Comparison of ENCODE assay signal across 8 cellular contexts in genomic region chr10:29448756-29449592, GRCh38.
A peak's percentile ranks its signal among the peaks of the same experiment; 100 is the strongest.
DNase-seq lines count a peak whose midpoint lies in the region; ATAC-seq, FAIRE-seq and TF ChIP-seq lines count a peak whose summit lies in the region.
"Not testable (repeated sequence)": the region's sequence is repeated elsewhere in the genome, so short reads cannot be mapped to it uniquely, and the experiment has no call there.

No MANE protein-coding gene starts in this region.

- 27 to 40% (median 32%) methylated on average over 17 to 21 of the region's 21 CpGs for WGBS in heart left ventricle, 4 donors

- peak; percentile 81 for ATAC-seq in HG02763 (IDR thresholded peaks at IDR 0.05; ENCODE audit: unreplicated experiment)
- peak; percentile 80 to 93 (median 84) for ATAC-seq in heart left ventricle

- FAIRE-seq in GM12891 (lab: Jason Lieb, UNC), result peak; percentile 94

- H3K27ac Mint-ChIP-seq in type B pancreatic cell, result peak overlapping the region; percentile 56

- peak; percentile 71 to 85 (median 82) for TF ChIP-seq CTCF in heart left ventricle (IDR thresholded peaks at IDR 0.05)
- TF ChIP-seq CTCF in type B pancreatic cell (conservative IDR thresholded peaks at IDR 0.05), result peak; percentile 90

- H3K9me3 ChIP-seq in heart left ventricle, result not testable (repeated sequence)

- H3K27ac ChIP-seq in heart left ventricle, result not testable (repeated sequence)

- not testable (repeated sequence) for H3K27me3 ChIP-seq in heart left ventricle

- H3K4me1 ChIP-seq in heart left ventricle, result peaks cover 0 to 23% (median 12%) of the 10 kb centered on the region in 12 donors

- not testable (repeated sequence) for H3K36me3 ChIP-seq in heart left ventricle

- not testable (repeated sequence) for H3K4me3 ChIP-seq in heart left ventricle

- intact Hi-C loops in heart left ventricle (cut with DNase I), result loop anchor here in 9 of 10 donors (2.0 to 10.0 kb wide), 7 partner anchors 52 to 70 kb away; no protein-coding TSS in a partner anchor
- intact Hi-C loops in posterior vena cava (cut with DNase I), result loop anchor here (5.0 to 10.0 kb wide), 2 partner anchors 54 to 62 kb away; no protein-coding TSS in a partner anchor

- H3K4me1 Mint-ChIP-seq in type B pancreatic cell (ENCODE audit: unreplicated experiment), result peaks cover 14% of the 10 kb centered on the region

- TF ChIP-seq POLR2A in GM12891 (IDR thresholded peaks at IDR 0.05; ENCODE audit: low read depth, low read length); heart left ventricle (IDR thresholded peaks at IDR 0.05): not testable (repeated sequence)

- DNase-seq in GM12891 (ENCODE audit: insufficient read length, low spot score), result peak; percentile 26
- DNase-seq in NCI-H1417 (lab: John Stamatoyannopoulos, UW), result peak; percentile 17 to 54 (median 47)
- DNase-seq in T-helper 22 cell (ENCODE audit: low read depth), result peak; percentile 15
- DNase-seq in activated naive CD8-positive, alpha-beta T cell treated with anti-CD3 and anti-CD28 coated beads, Interleukin-2, amount 50 U/mL, for 16 hours (ENCODE audit: low read depth, low spot score), result peak; percentile 45
- peak; percentile 76 to 93 (median 84) for DNase-seq in heart left ventricle
- peak; percentile 96 for DNase-seq in posterior vena cava (ENCODE audit: low spot score)
- DNase-seq in type B pancreatic cell (ENCODE audit: extremely low spot score, unreplicated experiment), result peak; percentile 89

- not testable (repeated sequence) for H3K9me3 Mint-ChIP-seq in type B pancreatic cell

- H3K36me3 Mint-ChIP-seq in type B pancreatic cell, result not testable (repeated sequence)

- peak overlapping the region; percentile 26 for H3K4me3 Mint-ChIP-seq in type B pancreatic cell

- not testable (repeated sequence) for H3K27me3 Mint-ChIP-seq in type B pancreatic cell

Comparison
In these comparisons a context has a peak if more than half of its experiments do, and no peak if none do; other contexts are left out.
1. DNase-seq: peak in every context shown above with its lines; median percentile 96 in posterior vena cava; 89 in type B pancreatic cell; 84 in heart left ventricle; 47 in NCI-H1417; 45 in activated naive CD8-positive, alpha-beta T cell treated with anti-CD3 and anti-CD28 coated beads, Interleukin-2, amount 50 U/mL, for 16 hours; 26 in GM12891; 15 in T-helper 22 cell.